ENCODE assay signal across 1 cellular context in the genomic region with DNA sequence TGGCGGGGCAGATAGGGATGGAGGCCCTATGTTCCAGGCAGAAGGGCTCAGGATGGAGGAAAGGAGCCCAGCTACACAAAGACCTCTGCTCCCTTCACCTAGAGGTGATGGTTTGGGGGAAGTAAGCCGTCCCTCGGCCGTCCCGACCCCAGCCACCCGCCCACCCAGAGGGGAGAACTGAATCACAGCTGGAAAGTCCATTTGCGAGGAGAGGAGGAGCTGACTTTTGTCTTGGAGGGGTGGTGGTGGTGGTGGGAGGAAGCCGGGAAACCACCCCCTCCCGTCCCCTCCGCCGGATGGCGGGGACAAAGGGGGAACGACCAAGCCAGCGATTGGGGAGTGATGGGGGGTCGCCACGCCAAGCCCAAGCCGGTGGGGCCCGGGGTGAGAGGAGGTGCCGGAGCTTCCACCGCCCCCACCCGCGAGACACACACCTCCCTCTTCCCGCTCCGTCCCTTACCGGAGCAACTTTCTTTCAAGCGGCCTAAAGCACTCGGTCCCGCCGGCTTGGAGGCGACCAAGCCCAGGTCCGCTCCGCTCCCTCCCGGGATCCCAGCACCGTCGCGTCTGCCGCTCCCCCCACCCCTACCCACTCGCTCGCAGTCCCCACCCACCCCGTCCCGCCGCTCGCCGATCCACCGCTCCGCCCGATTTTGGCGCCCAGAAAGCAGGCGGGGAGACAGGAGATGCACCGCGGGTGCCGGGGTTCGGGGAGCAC.
TF ChIP-seq lines count a peak whose summit lies in the region.

No MANE protein-coding gene starts in this region.

TF ChIP-seq in endothelial cell of umbilical vein, 7 proteins besides CTCF, POLR2A, EP300 and RAD21:
- TF ChIP-seq POLR2AphosphoS5 (IDR thresholded peaks at IDR 0.05; ENCODE audit: insufficient read depth, low read depth, low read length), result no peak
